In genomic region chr19:16001481-16002312, GRCh38 we compare ENCODE assay signal across 8 cellular contexts. TPM values are rescaled to one million over a fixed set of nuclear protein-coding genes. Genes with fewer than 3 reads are reported as not detected.
A peak's percentile ranks its signal among the peaks of the same experiment; 100 is the strongest.
DNase-seq lines count a peak whose midpoint lies in the region; ATAC-seq and TF ChIP-seq lines count a peak whose summit lies in the region.

No MANE protein-coding gene starts in this region.

- H3F3A ChIP-seq in DOHH2 (ENCODE audit: control insufficient read depth, insufficient read depth), result no peaks in the 10 kb centered on the region

- H3K36me3 Mint-ChIP-seq in HFFc6 (ENCODE audit: low read depth), result no peaks in the 10 kb centered on the region
- H3K36me3 Mint-ChIP-seq in naive thymus-derived CD8-positive, alpha-beta T cell, result peaks cover 0 to 2% (median 0%) of the 10 kb centered on the region in 3 donors

- H3K27me3 ChIP-seq in DOHH2 (ENCODE audit: control insufficient read depth, low read length), result no peaks in the 10 kb centered on the region; the same call in 1 of the 2 replicates
- H3K27me3 ChIP-seq in aorta (ENCODE audit: control insufficient read depth in 1 of 2, insufficient read depth in 2 of 2, low read length in 1 of 2), result no peaks in the 10 kb centered on the region

- peak overlapping the region; percentile 31 for H3K27ac Mint-ChIP-seq in HFFc6
- H3K27ac Mint-ChIP-seq in naive thymus-derived CD8-positive, alpha-beta T cell, result peak overlapping the region; percentile 54 to 89 (median 77)

- 24 to 30% methylated on average over 12 of the region's 12 CpGs for WGBS in aorta, 2 donors

- 0 out of 2 replicates have a peak overlapping the region, but pooled peaks have one; percentile 10 for H3K4me2 ChIP-seq in DOHH2 (ENCODE audit: low read length)

- H3K9me3 ChIP-seq in DOHH2 (ENCODE audit: control insufficient read depth, insufficient read depth, low read length) (no peaks in the 10 kb centered on the region), aorta (ENCODE audit: control insufficient read depth, low read length) (no peaks in the 10 kb centered on the region)

- H3K4me1 ChIP-seq in DOHH2 (ENCODE audit: control insufficient read depth, low read length) (no peaks in the 10 kb centered on the region), aorta (ENCODE audit: control insufficient read depth in 1 of 2, insufficient read depth in 2 of 2, low read length in 2 of 2) (no peaks in the 10 kb centered on the region)

- intact Hi-C loops in aorta (cut with DNase I), result loop anchor here in 1 of 2 donors (2.0 kb wide), 1 partner anchor 67 kb away; the partner anchor contains the start of gene CYP4F11

- H3K4me1 Mint-ChIP-seq in HFFc6 (ENCODE audit: low read depth), result peaks cover 23% of the 10 kb centered on the region
- peaks cover 19 to 27% (median 23%) of the 10 kb centered on the region in 4 donors for H3K4me1 Mint-ChIP-seq in naive thymus-derived CD8-positive, alpha-beta T cell

- H3K27ac ChIP-seq in DOHH2 (ENCODE audit: low read depth, low read length), result no peak overlapping the region
- H3K27ac ChIP-seq in aorta (ENCODE audit: low read depth in 1 of 2, low read length in 2 of 2), result no peak overlapping the region

- H3K36me3 ChIP-seq in DOHH2 (ENCODE audit: control insufficient read depth, low read length) (no peaks in the 10 kb centered on the region), aorta (ENCODE audit: control insufficient read depth in 1 of 2, insufficient read depth in 2 of 2, low read length in 1 of 2) (no peaks in the 10 kb centered on the region)

- TF ChIP-seq CTCF in DOHH2 (IDR thresholded peaks at IDR 0.05; ENCODE audit: low read depth, low read length, poor library complexity, severe bottlenecking) (no peak), HFFc6 (IDR thresholded peaks at IDR 0.05) (no peak)

- H3K9me3 Mint-ChIP-seq in HFFc6, result no peaks in the 10 kb centered on the region
- peaks cover 0 to 2% (median 0%) of the 10 kb centered on the region in 9 donors for H3K9me3 Mint-ChIP-seq in naive thymus-derived CD8-positive, alpha-beta T cell

- ATAC-seq in SK-N-SH treated with all-trans-retinoic acid at 6 μM for 48 hours (peak; percentile 86), aorta (ENCODE audit: low FRiP score) (peak; percentile 39), HG02763 (IDR thresholded peaks at IDR 0.05; ENCODE audit: unreplicated experiment) (no peak)
- peak; percentile 88 to 90 for ATAC-seq in naive thymus-derived CD8-positive, alpha-beta T cell

- POLR2A ChIA-PET in naive thymus-derived CD8-positive, alpha-beta T cell (lab: Charles Lee), result no interaction called here

- DNase-seq in HFFc6 (peak; percentile 43), dermis blood vessel endothelial cell (peak; percentile 29), aorta (peak in 1 of 2 donors; percentile 58), NCI-H2227 (lab: John Stamatoyannopoulos, UW; ENCODE audit: unreplicated experiment) (no peak)
- DNase-seq in naive thymus-derived CD8-positive, alpha-beta T cell, result peak in 5 of 10 donors; percentile 9 to 38 (median 14)

- H3K27me3 Mint-ChIP-seq in HFFc6 (ENCODE audit: insufficient read depth), result peaks cover 4% of the 10 kb centered on the region
- H3K27me3 Mint-ChIP-seq in naive thymus-derived CD8-positive, alpha-beta T cell, result no peaks in the 10 kb centered on the region

- H3K4me3 Mint-ChIP-seq in HFFc6, result peak overlapping the region; percentile 90
- H3K4me3 Mint-ChIP-seq in naive thymus-derived CD8-positive, alpha-beta T cell, result peak overlapping the region; percentile 78 to 88 (median 82)

- H4K20me1 ChIP-seq in DOHH2 (ENCODE audit: control insufficient read depth, insufficient read depth, low read depth, low read length), result no peaks in the 10 kb centered on the region; the same call in 1 of the 2 replicates

- H3K9me2 ChIP-seq in DOHH2 (replicated peaks; ENCODE audit: control insufficient read depth, low read length), result no peaks in the 10 kb centered on the region

- H3K79me2 ChIP-seq in DOHH2 (ENCODE audit: control insufficient read depth, low read length), result no peaks in the 10 kb centered on the region

- no peak overlapping the region for H3K4me3 ChIP-seq in DOHH2 (ENCODE audit: low read length)
- peak overlapping the region; percentile 3 to 45 for H3K4me3 ChIP-seq in aorta (ENCODE audit: low read length in 2 of 2)

TF ChIP-seq in SK-N-SH treated with all-trans-retinoic acid at 6 μM for 48 hours, 23 proteins besides CTCF, POLR2A, EP300 and RAD21:
- TF ChIP-seq ISL1 (CRISPR knock-in tag; IDR thresholded peaks at IDR 0.05), result no peak
- no peak for TF ChIP-seq ZNF8 (CRISPR knock-in tag; IDR thresholded peaks at IDR 0.05)
- no peak for TF ChIP-seq ZNF70 (CRISPR knock-in tag; IDR thresholded peaks at IDR 0.05)
- no peak for TF ChIP-seq PPARA (CRISPR knock-in tag; IDR thresholded peaks at IDR 0.05; ENCODE audit: borderline replicate concordance)
- no peak for TF ChIP-seq SNAI2 (CRISPR knock-in tag; IDR thresholded peaks at IDR 0.05)
- TF ChIP-seq GLIS3 (CRISPR knock-in tag; IDR thresholded peaks at IDR 0.05), result no peak
- TF ChIP-seq ZFP30 (CRISPR knock-in tag; IDR thresholded peaks at IDR 0.05), result no peak
- no peak for TF ChIP-seq ZNF565 (CRISPR knock-in tag; conservative IDR thresholded peaks at IDR 0.05; ENCODE audit: low read depth)
- TF ChIP-seq TOX (CRISPR knock-in tag; IDR thresholded peaks at IDR 0.05; ENCODE audit: borderline replicate concordance), result no peak
- no peak for TF ChIP-seq ZFP3 (CRISPR knock-in tag; IDR thresholded peaks at IDR 0.05)
- no peak for TF ChIP-seq ESRRG (CRISPR knock-in tag; IDR thresholded peaks at IDR 0.05)
- TF ChIP-seq ARNTL (CRISPR knock-in tag; IDR thresholded peaks at IDR 0.05; ENCODE audit: borderline replicate concordance, low read depth), result no peak
- TF ChIP-seq ZC3H10 (CRISPR knock-in tag; IDR thresholded peaks at IDR 0.05), result no peak
- TF ChIP-seq BACH2 (CRISPR knock-in tag; IDR thresholded peaks at IDR 0.05; ENCODE audit: borderline replicate concordance), result no peak
- TF ChIP-seq CREB5 (CRISPR knock-in tag; IDR thresholded peaks at IDR 0.05; ENCODE audit: low read depth), result no peak
- no peak for TF ChIP-seq TSHZ2 (CRISPR knock-in tag; IDR thresholded peaks at IDR 0.05)
- TF ChIP-seq TCF4 (CRISPR knock-in tag; IDR thresholded peaks at IDR 0.05; ENCODE audit: borderline replicate concordance), result no peak
- no peak for TF ChIP-seq CSDC2 (CRISPR knock-in tag; IDR thresholded peaks at IDR 0.05)
- no peak for TF ChIP-seq PATZ1 (CRISPR knock-in tag; IDR thresholded peaks at IDR 0.05; ENCODE audit: borderline replicate concordance)

RNA-seq across cellular contexts. Expression of gene OR10H4, which starts 52.9 kb away (rescaled TPM):
- total RNA-seq in HFFc6 (2021; fragmentation: NEBNext Ultra II Directional; extraction: Animal tissue kit (Norgen Biotek cat#: 25700)), result not detected
- total RNA-seq in dermis blood vessel endothelial cell (not detected in 2 replicates), aorta (not detected)
- total RNA-seq in naive thymus-derived CD8-positive, alpha-beta T cell, result not detected
- not detected for polyA plus RNA-seq in naive thymus-derived CD8-positive, alpha-beta T cell
- not detected for polyA plus RNA-seq in aorta
